22 cellular contexts compared by ENCODE assay signal in the genomic region with DNA sequence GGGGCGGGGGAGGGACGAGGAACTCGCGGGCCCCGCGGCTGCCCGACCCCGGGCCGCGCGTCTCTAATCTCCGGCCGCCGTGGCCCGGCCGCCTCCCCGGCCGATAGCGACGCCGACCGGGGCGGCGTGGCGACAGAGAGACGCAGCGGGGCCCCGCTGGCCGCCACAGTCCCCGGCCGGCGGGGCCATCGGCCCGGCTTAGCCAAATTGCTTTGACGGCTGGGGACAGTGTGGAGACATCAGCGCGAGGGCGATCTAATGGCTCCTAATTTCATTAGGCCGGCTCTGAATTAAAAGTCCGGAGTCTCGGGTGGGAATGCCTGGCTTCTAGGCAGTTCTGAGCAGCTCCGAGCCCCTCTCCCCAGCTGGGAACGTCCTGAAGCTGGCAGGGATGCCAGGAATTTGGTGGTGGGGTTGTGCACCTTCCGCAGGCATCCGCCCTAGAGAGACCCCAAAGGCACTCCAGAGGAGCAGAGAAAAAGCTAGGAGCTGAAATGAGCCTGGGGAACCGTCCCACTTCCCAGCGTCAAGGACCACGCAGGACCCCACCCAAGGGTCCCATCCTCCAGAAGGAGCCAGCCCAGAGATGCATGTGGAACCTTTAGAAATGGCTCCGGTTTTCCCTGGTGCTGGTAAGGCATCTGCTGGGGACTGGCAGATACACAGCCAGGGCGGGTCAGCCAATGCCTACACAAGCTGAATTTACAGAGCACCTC. TPM values are rescaled to one million over a fixed set of nuclear protein-coding genes. Genes with fewer than 3 reads are reported as not detected.
A peak's percentile ranks its signal among the peaks of the same experiment; 100 is the strongest.
DNase-seq lines count a peak whose midpoint lies in the region; ATAC-seq, FAIRE-seq and TF ChIP-seq lines count a peak whose summit lies in the region.
"Had no signal": no experiment of that assay in that cellular context is flagged by ENCODE, and none has a peak within 500 bp of the region (broad histone marks: within the 10 kb centered on the region; RNA-seq: fewer than 3 reads in every experiment).

No MANE protein-coding gene starts in this region.

- no peak overlapping the region for H3K27ac ChIP-seq in neural progenitor cell
- H3K27ac ChIP-seq in small intestine (ENCODE audit: low read depth in 1 of 2, low read length in 1 of 2): no peak overlapping the region
- H3K27ac ChIP-seq: ascending aorta, neutrophil, thoracic aorta had no signal

- no peak for ATAC-seq in GM21423 (IDR thresholded peaks at IDR 0.05; ENCODE audit: unreplicated experiment)
- ATAC-seq: CD8-positive, alpha-beta T cell; stimulated activated naive B cell treated with anti-CD40 and anti-IgM and Interleukin-4, amounts not matched to agents 10 μg/mL and 1 μg/mL and 100 μg/mL, for 72 hours had no signal

- no peak overlapping the region for H3K4me3 ChIP-seq in NT2/D1 (ENCODE audit: insufficient read length, low read depth)
- H3K4me3 ChIP-seq in foreskin fibroblast (ENCODE audit: low read depth in 1 of 2, low read length in 2 of 2): peak overlapping the region; percentile 75 to 91
- peak overlapping the region; percentile 24 for H3K4me3 ChIP-seq in neural progenitor cell
- no peak overlapping the region for H3K4me3 ChIP-seq in small intestine (ENCODE audit: low read depth in 1 of 2, low read length in 2 of 2)
- H3K4me3 ChIP-seq: thoracic aorta had no signal

- peaks cover 7% of the 10 kb centered on the region for H3F3A ChIP-seq in neural progenitor cell (ENCODE audit: low read depth)

- H3K27ac Mint-ChIP-seq in neural progenitor cell: no peak overlapping the region
- H3K27ac Mint-ChIP-seq: activated CD4-positive, alpha-beta memory T cell treated with anti-CD3 and anti-CD28 coated beads for 36 hours; CD8-positive, alpha-beta T cell had no signal

- H3K36me3 ChIP-seq in NT2/D1 (ENCODE audit: insufficient read depth, insufficient read length, low read length) (no peaks in the 10 kb centered on the region), neural progenitor cell (no peaks in the 10 kb centered on the region), small intestine (ENCODE audit: control insufficient read depth in 2 of 2, insufficient read depth in 2 of 2, low read length in 2 of 2) (no peaks in the 10 kb centered on the region)
- H3K36me3 ChIP-seq: ascending aorta, neutrophil, thoracic aorta had no signal

- 5 to 24% (median 11%) methylated on average over 50 of the region's 50 CpGs for WGBS in small intestine, 3 donors

- no peaks in the 10 kb centered on the region for H3K36me3 Mint-ChIP-seq in neural progenitor cell
- H3K36me3 Mint-ChIP-seq: activated CD4-positive, alpha-beta memory T cell treated with anti-CD3 and anti-CD28 coated beads for 36 hours; CD8-positive, alpha-beta T cell; stimulated activated naive B cell treated with anti-CD40 and anti-IgM and Interleukin-4, amounts not matched to agents 10 μg/mL and 1 μg/mL and 100 μg/mL, for 72 hours had no signal

- H3K9ac ChIP-seq in NT2/D1 (ENCODE audit: insufficient read length, low read depth) (peak overlapping the region; percentile 37), neural progenitor cell (no peak overlapping the region)

- DNase-seq in ELR (ENCODE audit: low read depth) (peak; percentile 46), NT2/D1 (ENCODE audit: low read depth, low spot score) (no peak), foreskin fibroblast (peak in 1 of 2 donors; percentile 69), neural progenitor cell (ENCODE audit: low spot score) (peak; percentile 84), small intestine (no peak), GF-D8 (lab: John Stamatoyannopoulos, UW) (no peak), NCI-H748 treated with DMSO at 0.1 percent for 48 hours (lab: John Stamatoyannopoulos, UW) (no peak)
- DNase-seq: activated CD4-positive, alpha-beta memory T cell treated with anti-CD3 and anti-CD28 coated beads for 36 hours; activated naive CD4-positive, alpha-beta T cell treated with anti-CD3 and anti-CD28 coated beads, Interleukin-2, amount 50 U/mL, for 16 hours; CD8-positive, alpha-beta T cell; DMS79; NCI-H1105 treated with DMSO at 0.1 percent for 48 hours; NCI-H524 treated with DMSO at 0.1 percent for 48 hours; SHP77; stimulated activated naive B cell treated with anti-CD40 and anti-IgM and Interleukin-4, amounts not matched to agents 10 μg/mL and 1 μg/mL and 100 μg/mL, for 72 hours; T-helper 1 cell had no signal

- H3K4me1 ChIP-seq in NT2/D1 (ENCODE audit: insufficient read depth, insufficient read length): peaks cover 9% of the 10 kb centered on the region
- H3K4me1 ChIP-seq in neural progenitor cell: peaks cover 16% of the 10 kb centered on the region
- H3K4me1 ChIP-seq in small intestine (ENCODE audit: control insufficient read depth in 2 of 2, insufficient read depth in 1 of 2, low read depth in 1 of 2, low read length in 1 of 2): no peaks in the 10 kb centered on the region
- H3K4me1 ChIP-seq: ascending aorta had no signal

- H2AFZ ChIP-seq in neural progenitor cell (replicated peaks): no peak overlapping the region

- H4K20me1 ChIP-seq in neural progenitor cell (ENCODE audit: low read depth): peaks cover 80% of the 10 kb centered on the region

- peaks cover 68% of the 10 kb centered on the region for H3K27me3 Mint-ChIP-seq in neural progenitor cell (ENCODE audit: insufficient read depth, low read depth)

- peaks cover 93% of the 10 kb centered on the region for H3K27me3 ChIP-seq in NT2/D1 (ENCODE audit: insufficient read depth, insufficient read length)
- peaks cover 100% of the 10 kb centered on the region for H3K27me3 ChIP-seq in neural progenitor cell
- peaks cover 16 to 63% of the 10 kb centered on the region in 2 donors for H3K27me3 ChIP-seq in small intestine (ENCODE audit: control insufficient read depth in 2 of 2, insufficient read depth in 2 of 2, low read length in 2 of 2)

- no peaks in the 10 kb centered on the region for H3K9me3 ChIP-seq in NT2/D1 (ENCODE audit: insufficient read depth, low read length)
- H3K9me3 ChIP-seq in neural progenitor cell (ENCODE audit: low read depth): no peaks in the 10 kb centered on the region
- no peaks in the 10 kb centered on the region for H3K9me3 ChIP-seq in small intestine (ENCODE audit: control insufficient read depth, low read depth)
- H3K9me3 ChIP-seq: ascending aorta, neutrophil, thoracic aorta had no signal

- TF ChIP-seq CTCF in foreskin fibroblast (IDR thresholded peaks at IDR 0.05; ENCODE audit: low read depth, low read length) (no peak), neural progenitor cell (IDR thresholded peaks at IDR 0.05) (no peak)

- peaks cover 3% of the 10 kb centered on the region for H3K4me1 Mint-ChIP-seq in neural progenitor cell
- H3K4me1 Mint-ChIP-seq: stimulated activated naive B cell treated with anti-CD40 and anti-IgM and Interleukin-4, amounts not matched to agents 10 μg/mL and 1 μg/mL and 100 μg/mL, for 72 hours had no signal

- FAIRE-seq in small intestine (lab: Jason Lieb, UNC): no peak
- FAIRE-seq: GM18507 had no signal

- no peaks in the 10 kb centered on the region for H3K79me2 ChIP-seq in neural progenitor cell (ENCODE audit: low read depth)

- H3K4me2 ChIP-seq in neural progenitor cell: peak overlapping the region; percentile 60

- no peaks in the 10 kb centered on the region for H3K9me3 Mint-ChIP-seq in neural progenitor cell
- H3K9me3 Mint-ChIP-seq: activated CD4-positive, alpha-beta memory T cell treated with anti-CD3 and anti-CD28 coated beads for 36 hours; CD8-positive, alpha-beta T cell; stimulated activated naive B cell treated with anti-CD40 and anti-IgM and Interleukin-4, amounts not matched to agents 10 μg/mL and 1 μg/mL and 100 μg/mL, for 72 hours had no signal

- H3K4me3 Mint-ChIP-seq in neural progenitor cell: no peak overlapping the region
- H3K4me3 Mint-ChIP-seq: activated CD4-positive, alpha-beta memory T cell treated with anti-CD3 and anti-CD28 coated beads for 36 hours; CD8-positive, alpha-beta T cell; stimulated activated naive B cell treated with anti-CD40 and anti-IgM and Interleukin-4, amounts not matched to agents 10 μg/mL and 1 μg/mL and 100 μg/mL, for 72 hours had no signal

RNA-seq across cellular contexts. Expression of a gene that starts 9.6 kb away (rescaled TPM):
- total RNA-seq in neural progenitor cell (ENCODE audit: low replicate concordance): not detected in 2 replicates
- not detected for polyA plus RNA-seq in small intestine
- total RNA-seq: activated CD4-positive, alpha-beta memory T cell treated with anti-CD3 and anti-CD28 coated beads for 36 hours; ascending aorta; CD8-positive, alpha-beta T cell; LHCN-M2 had no signal

Comparison
In these comparisons a context has a peak if more than half of its experiments do, and no peak if none do; other contexts are left out.
1. DNase-seq: peak in ELR (single experiment) and neural progenitor cell (single experiment); none in NT2/D1 (single experiment), small intestine (single experiment), GF-D8 (single experiment) and NCI-H748 treated with DMSO at 0.1 percent for 48 hours (single experiment).
2. H3K4me3 ChIP-seq: peak in foreskin fibroblast (2 of 2) and neural progenitor cell (single experiment); none in NT2/D1 (single experiment) and small intestine (0 of 2).